ENCODE assay signal across 31 cellular contexts in the genomic region with DNA sequence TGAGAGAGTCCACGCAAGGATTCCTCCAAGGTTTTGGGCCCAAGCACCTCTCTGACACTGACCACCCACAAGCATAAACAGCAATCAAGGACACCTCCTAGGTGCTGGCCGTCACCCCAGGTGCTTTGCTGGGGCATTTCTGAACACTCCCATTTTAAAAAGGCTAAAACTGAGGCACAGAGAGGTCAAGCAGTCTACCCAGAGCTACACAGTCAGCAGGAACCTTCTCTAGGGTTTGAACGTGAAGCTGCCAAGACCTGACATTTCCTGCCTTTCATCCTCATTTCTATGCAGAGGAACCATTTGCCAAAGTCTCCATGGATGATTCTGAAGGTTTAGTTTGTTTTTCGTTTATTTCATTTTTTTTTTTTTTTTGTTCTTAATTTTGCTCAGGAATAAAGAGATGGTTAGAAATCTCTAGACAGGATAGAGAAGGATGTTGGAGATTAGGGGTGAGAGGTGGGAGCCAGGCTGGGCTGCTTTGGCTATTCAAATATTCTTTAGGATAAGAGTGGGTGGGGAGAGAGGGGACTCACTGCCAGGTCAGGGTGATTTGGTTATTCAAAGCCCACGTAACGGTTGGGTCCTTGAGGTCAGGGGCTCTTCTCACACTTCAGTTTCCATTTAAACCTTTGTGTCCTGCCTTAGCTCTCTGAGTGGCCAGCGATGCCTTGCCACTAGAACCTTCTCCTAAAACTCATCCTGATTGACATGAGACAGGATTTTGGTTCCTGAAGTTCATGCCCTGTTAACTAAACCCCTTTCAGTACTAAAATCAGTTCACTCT. TPM values are rescaled to one million over a fixed set of nuclear protein-coding genes. Genes with fewer than 3 reads are reported as not detected.
DNase-seq lines count a peak whose midpoint lies in the region; ATAC-seq, FAIRE-seq and TF ChIP-seq lines count a peak whose summit lies in the region.
"Had no signal": no experiment of that assay in that cellular context is flagged by ENCODE, and none has a peak within 500 bp of the region (broad histone marks: within the 10 kb centered on the region; RNA-seq: fewer than 3 reads in every experiment).

No MANE protein-coding gene starts in this region.

- no peak overlapping the region for H3K4me3 Mint-ChIP-seq in activated T-cell treated with anti-CD3 and anti-CD28 coated beads, Interleukin-2, amount 50 U/mL, for 72 hours
- H3K4me3 Mint-ChIP-seq: activated T-helper 17 cell treated with anti-CD3 and anti-CD28 coated beads, Interleukin-2, amount 50 U/mL, for 72 hours; CD14-positive monocyte; effector memory CD8-positive, alpha-beta T cell had no signal

- BruUV-seq in K562 (replicated peaks; lab: Mats Ljungman, UMichigan): no TSS peak

- WGBS in K562 (ENCODE audit: insufficient coverage, low coverage, missing lambda C conversion rate): 15% methylated on average over 7 of the region's 7 CpGs
- 76 to 83% methylated on average over 7 of the region's 7 CpGs for WGBS in lower leg skin, 2 donors

- no peak for TF ChIP-seq RAD21 in K562 (CRISPR knock-in tag; conservative IDR thresholded peaks at IDR 0.05 in 1 of 2, IDR thresholded peaks at IDR 0.05 in 1 of 2)

- CTCF ChIA-PET in K562 (lab: Yijun Ruan, JAX; ENCODE audit: low intra/inter-chr PET ratio): no interaction called here

- no peaks in the 10 kb centered on the region for H3K9me1 ChIP-seq in K562 (ENCODE audit: control insufficient read depth, insufficient read depth, low read length)

- peaks cover 84% of the 10 kb centered on the region for H3K79me2 ChIP-seq in Karpas-422 (ENCODE audit: low read length)
- no peaks in the 10 kb centered on the region for H3K79me2 ChIP-seq in K562 (ENCODE audit: control insufficient read depth, insufficient read depth, low read length)

- FAIRE-seq in K562 (lab: Jason Lieb, UNC): no peak
- FAIRE-seq: HTR-8/SVneo, urothelium cell line had no signal

- no peaks in the 10 kb centered on the region for H3K27me3 ChIP-seq in Karpas-422 (ENCODE audit: low read length)
- peaks cover 9 to 34% of the 10 kb centered on the region in 2 experiments for H3K27me3 ChIP-seq in K562 (ENCODE audit: control insufficient read depth in 2 of 2, insufficient read depth in 2 of 2, low read length in 2 of 2)
- no peaks in the 10 kb centered on the region for H3K27me3 ChIP-seq in neutrophil
- H3K27me3 ChIP-seq: Peyer's patch, testis had no signal

- peak overlapping the region; percentile 100 for H3K27ac ChIP-seq in Karpas-422 (ENCODE audit: low read length)
- H3K27ac ChIP-seq in K562 (ENCODE audit: extremely low read depth, low read depth, low read length): no peak overlapping the region
- peak overlapping the region; percentile 56 for H3K27ac ChIP-seq in neutrophil
- H3K27ac ChIP-seq: coronary artery, heart left ventricle, prostate gland, testis had no signal

- peaks cover 51% of the 10 kb centered on the region for H4K20me1 ChIP-seq in Karpas-422 (ENCODE audit: insufficient read depth, low read depth, low read length)
- H4K20me1 ChIP-seq in K562 (replicated peaks; ENCODE audit: control insufficient read depth, insufficient read depth, low read length): no peaks in the 10 kb centered on the region

- H3K36me3 ChIP-seq in Karpas-422 (ENCODE audit: insufficient read depth, low read length) (peaks cover 53% of the 10 kb centered on the region), K562 (ENCODE audit: control insufficient read depth, insufficient read depth, low read length) (no peaks in the 10 kb centered on the region), neutrophil (peaks cover 46% of the 10 kb centered on the region)
- H3K36me3 ChIP-seq: prostate gland had no signal

- no peaks in the 10 kb centered on the region for H3K36me3 Mint-ChIP-seq in activated T-cell treated with anti-CD3 and anti-CD28 coated beads, Interleukin-2, amount 50 U/mL, for 72 hours (ENCODE audit: insufficient read depth in 2 of 2)
- H3K36me3 Mint-ChIP-seq: activated naive CD4-positive, alpha-beta T cell treated with anti-CD3 and anti-CD28 coated beads, Interleukin-2, amount 50 U/mL, for 72 hours had no signal

- H3K9ac ChIP-seq in Karpas-422 (ENCODE audit: low read length) (peak overlapping the region; percentile 88), K562 (ENCODE audit: insufficient read depth in 1 of 2, low read depth in 2 of 2, low read length in 2 of 2) (no peak overlapping the region)

- no peaks in the 10 kb centered on the region for H3K9me3 Mint-ChIP-seq in activated T-cell treated with anti-CD3 and anti-CD28 coated beads, Interleukin-2, amount 50 U/mL, for 72 hours
- H3K9me3 Mint-ChIP-seq: activated naive CD4-positive, alpha-beta T cell treated with anti-CD3 and anti-CD28 coated beads, Interleukin-2, amount 50 U/mL, for 72 hours; activated T-helper 17 cell treated with anti-CD3 and anti-CD28 coated beads, Interleukin-2, amount 50 U/mL, for 72 hours; effector memory CD8-positive, alpha-beta T cell had no signal

- POLR2A ChIA-PET in K562 (lab: Yijun Ruan, JAX): no interaction called here

- H3K9me3 ChIP-seq in Karpas-422 (ENCODE audit: low read length): no peaks in the 10 kb centered on the region
- no peaks in the 10 kb centered on the region for H3K9me3 ChIP-seq in K562 (replicated peaks; ENCODE audit: control insufficient read depth, insufficient read depth, low read depth, low read length)
- no peaks in the 10 kb centered on the region for H3K9me3 ChIP-seq in neutrophil
- H3K9me3 ChIP-seq: heart left ventricle, Peyer's patch, prostate gland, testis had no signal

- DNase-seq in GM12865 (ENCODE audit: low read depth) (no peak), Karpas-422 (peak; percentile 90), K562 (ENCODE audit: extremely low read depth in 1 of 4, low spot score in 3 of 4) (no peak), KBM-7 (no peak), lower leg skin (ENCODE audit: low spot score in 2 of 2) (no peak)
- DNase-seq in activated T-cell treated with anti-CD3 and anti-CD28 coated beads, Interleukin-2, amount 50 U/mL, for 72 hours: no peak
- DNase-seq: activated CD4-positive, alpha-beta T cell treated with anti-CD3 and anti-CD28 coated beads, Interleukin-2, amount 50 U/mL, for 4 hours; activated CD4-positive, CD25-positive, alpha-beta regulatory T cell; activated CD8-positive, alpha-beta memory T cell treated with anti-CD3 and anti-CD28 coated beads, Interleukin-2, amount 50 U/mL, for 4 hours; DND-41; effector memory CD8-positive, alpha-beta T cell; heart left ventricle; NCI-H1092; NCI-H187; NCI-H2171; NCI-H524 treated with DMSO at 0.1 percent for 48 hours; Peyer's patch; stimulated activated CD4-positive, alpha-beta T cell treated with anti-CD3 and anti-CD28 coated beads, Interleukin-15, amount 100 ng/mL, for 24 hours; stimulated activated naive CD4-positive, alpha-beta T cell treated with Interleukin-2 at 50 U/mL for 16 hours; testis had no signal

- H3K27ac Mint-ChIP-seq in activated T-cell treated with anti-CD3 and anti-CD28 coated beads, Interleukin-2, amount 50 U/mL, for 72 hours: no peak overlapping the region
- H3K27ac Mint-ChIP-seq: activated naive CD4-positive, alpha-beta T cell treated with anti-CD3 and anti-CD28 coated beads, Interleukin-2, amount 50 U/mL, for 72 hours; activated T-helper 17 cell treated with anti-CD3 and anti-CD28 coated beads, Interleukin-2, amount 50 U/mL, for 72 hours had no signal

- TF ChIP-seq CTCF in GM12865 (IDR thresholded peaks at IDR 0.05; ENCODE audit: insufficient read depth, low read depth, low read length, missing control alignments): no peak
- TF ChIP-seq CTCF in K562 (IDR thresholded peaks at IDR 0.05 in 2 of 3, conservative IDR thresholded peaks at IDR 0.05 in 1 of 3; ENCODE audit: insufficient read depth in 2 of 3, low read depth in 1 of 3, low read length in 3 of 3): no peak
- TF ChIP-seq CTCF in neutrophil (IDR thresholded peaks at IDR 0.05): no peak
- no peak for TF ChIP-seq CTCF in lower leg skin (IDR thresholded peaks at IDR 0.05)

- peak overlapping the region; percentile 30; the same call in 1 of the 2 replicates for H3K4me3 ChIP-seq in GM12865 (ENCODE audit: low read depth, low read length)
- peak overlapping the region; percentile 79 for H3K4me3 ChIP-seq in Karpas-422 (ENCODE audit: low read length)
- no peak overlapping the region for H3K4me3 ChIP-seq in K562
- H3K4me3 ChIP-seq in neutrophil (ENCODE audit: low read depth in 1 of 2, low read length in 1 of 2): no peak overlapping the region
- H3K4me3 ChIP-seq in lower leg skin (ENCODE audit: low read depth, poor library complexity, severe bottlenecking): no peak overlapping the region
- H3K4me3 ChIP-seq: coronary artery, heart left ventricle, lung, Peyer's patch, prostate gland, testis had no signal

- H2AFZ ChIP-seq in Karpas-422 (ENCODE audit: low read length) (no peak overlapping the region), K562 (ENCODE audit: low read depth, low read length) (no peak overlapping the region)

- ATAC-seq in K562 (no peak), HG02678 (IDR thresholded peaks at IDR 0.05; ENCODE audit: unreplicated experiment) (no peak)
- no peak for ATAC-seq in activated T-cell treated with anti-CD3 and anti-CD28 coated beads, Interleukin-2, amount 50 U/mL, for 72 hours (replicated peaks in 1 of 2)
- ATAC-seq: activated naive CD4-positive, alpha-beta T cell treated with anti-CD3 and anti-CD28 coated beads, Interleukin-2, amount 50 U/mL, for 72 hours; activated T-helper 17 cell treated with anti-CD3 and anti-CD28 coated beads, Interleukin-2, amount 50 U/mL, for 72 hours; effector memory CD8-positive, alpha-beta T cell; HCT116 had no signal

- TF ChIP-seq EP300 in K562 (IDR thresholded peaks at IDR 0.05; ENCODE audit: low read length): no peak

- no peaks in the 10 kb centered on the region for H3K4me1 Mint-ChIP-seq in activated T-cell treated with anti-CD3 and anti-CD28 coated beads, Interleukin-2, amount 50 U/mL, for 72 hours (ENCODE audit: low read depth)
- H3K4me1 Mint-ChIP-seq: activated T-helper 17 cell treated with anti-CD3 and anti-CD28 coated beads, Interleukin-2, amount 50 U/mL, for 72 hours had no signal

- intact Hi-C loops in K562 (cut with micrococcal nuclease) (no loop called here), lower leg skin (cut with DNase I; ENCODE audit: low total_unique reads) (no loop called here)

- H3K4me2 ChIP-seq in Karpas-422 (ENCODE audit: low read depth, low read length, poor library complexity, severe bottlenecking): peak overlapping the region; percentile 91
- no peak overlapping the region for H3K4me2 ChIP-seq in K562 (ENCODE audit: insufficient read depth, low read length)

- in situ Hi-C loops in K562 (cut with MboI): no loop called here
- in situ Hi-C loops in KBM-7 (cut with MboI; ENCODE audit: low pct_unique_long_range_greater_than_20kb, low sequenced_read_pairs): no loop called here

- peaks cover 99% of the 10 kb centered on the region for H3K4me1 ChIP-seq in Karpas-422 (ENCODE audit: low read length)
- peaks cover 0 to 3% of the 10 kb centered on the region in 2 experiments; a peak in 2 of 5 replicates for H3K4me1 ChIP-seq in K562 (replicated peaks in 1 of 2; ENCODE audit: control insufficient read depth in 2 of 2, insufficient read depth in 2 of 2, low read length in 2 of 2)
- peaks cover 34 to 53% of the 10 kb centered on the region in 2 experiments for H3K4me1 ChIP-seq in neutrophil (ENCODE audit: control insufficient read depth in 1 of 2, insufficient read depth in 1 of 2, low read depth in 1 of 2, low read length in 1 of 2)
- H3K4me1 ChIP-seq: prostate gland had no signal

- H3K9me2 ChIP-seq in Karpas-422 (replicated peaks; ENCODE audit: insufficient read depth, low read length): no peaks in the 10 kb centered on the region

- no peak for TF ChIP-seq POLR2A in K562 (conservative IDR thresholded peaks at IDR 0.05)
- TF ChIP-seq POLR2A in lower leg skin (IDR thresholded peaks at IDR 0.05): no peak

- H3K27me3 Mint-ChIP-seq in activated T-cell treated with anti-CD3 and anti-CD28 coated beads, Interleukin-2, amount 50 U/mL, for 72 hours (ENCODE audit: low read depth): peaks cover 32% of the 10 kb centered on the region

RNA-seq across cellular contexts. Expression of a gene that starts 6.2 kb away (rescaled TPM):
- 574 and 580 TPM in 2 replicates for total RNA-seq in Karpas-422 (2014; rRNA removed; shearing (Covaris generic); ENCODE audit: low replicate concordance)
- 18.9 and 24.9 TPM in 2 replicates for total RNA-seq in K562 (2011; cell fraction: chromatin; rRNA removed; ENCODE audit: low replicate concordance)
- total RNA-seq in K562 (2011; cell fraction: nucleolus; rRNA removed): 10.9 and 11.8 TPM in 2 replicates
- 12.5 and 14.6 TPM in 2 replicates for total RNA-seq in K562 (2011; cell fraction: nucleoplasm; rRNA removed)
- total RNA-seq in K562 (2014; rRNA removed): 1.7 and 4.0 TPM in 2 replicates
- 2.7 and 3.3 TPM in 2 replicates for total RNA-seq in K562 (2014; rRNA removed; fragmentation: Illumina TruSeq; extraction: Trizol)
- total RNA-seq in K562 (2015; rRNA removed; fragmentation: Illumina TruSeq; extraction: Trizol): 3.9 and 4.0 TPM in 2 replicates
- 7.1 and 8.6 TPM in 2 replicates for total RNA-seq in K562 (2021)
- 4.2 and 7.9 TPM in 2 replicates for polyA plus RNA-seq in K562 (2011; rRNA removed)
- polyA plus RNA-seq in K562 (2011; cell fraction: cytosol; rRNA removed): 3.7 and 4.9 TPM in 2 replicates
- 15.0 and 22.1 TPM in 2 replicates for polyA plus RNA-seq in K562 (2011; cell fraction: nucleus; rRNA removed)
- 3.7 and 12.8 TPM in 2 replicates for polyA plus RNA-seq in K562 (2012)
- polyA plus RNA-seq in K562 (2014; fragmentation: Illumina TruSeq; extraction: Trizol): 2.6 and 3.1 TPM in 2 replicates
- polyA plus RNA-seq in K562 (2014; fragmentation: Nextera tagmentation; extraction: Ambion mirVana): 1 to 10 TPM in 1 of 2 experiments, under 1 TPM in 1; 0.94 to 1.0 TPM
- 1.9 TPM in 2 replicates for polyA plus RNA-seq in K562 (2014; rRNA removed)
- polyA minus RNA-seq in K562 (2011; rRNA and poly(A)+ RNA removed): 9.3 and 12.6 TPM in 2 replicates
- polyA minus RNA-seq in K562 (2011; cell fraction: cytosol; rRNA and poly(A)+ RNA removed): 8.3 and 9.6 TPM in 2 replicates
- 11.0 and 21.5 TPM in 2 replicates for polyA minus RNA-seq in K562 (2011; cell fraction: nucleus; rRNA and poly(A)+ RNA removed)
- 10 to 100 TPM in 1 of 2 donors, 1 to 10 TPM in 1; 8.0 to 25.6 TPM for total RNA-seq in activated T-cell treated with anti-CD3 and anti-CD28 coated beads, Interleukin-2, amount 50 U/mL, for 72 hours
- 10 to 100 TPM in 2 of 4 donors, 1 to 10 TPM in 2; 7.0 to 14.1 (median 10.2) TPM for total RNA-seq in lower leg skin

Comparison
In these comparisons a context has a peak if more than half of its experiments do, and no peak if none do; other contexts are left out.
1. H3K4me3 ChIP-seq: peak in GM12865 (single experiment) and Karpas-422 (single experiment); none in K562 (single experiment), neutrophil (0 of 2) and lower leg skin (single experiment).
2. RNA of a gene that starts 6.2 kb away (total RNA-seq): 574 to 580 TPM in Karpas-422; 8.0 to 25.6 TPM in activated T-cell treated with anti-CD3 and anti-CD28 coated beads, Interleukin-2, amount 50 U/mL, for 72 hours, 7.0 to 14.1 TPM in lower leg skin and 1.7 to 24.9 TPM in K562; every median in the first group is over 10 times any median in the second.